In genomic region chr13:32278456-32278855, GRCh38 we compare ENCODE assay signal across 20 cellular contexts. TPM values are rescaled to one million over a fixed set of nuclear protein-coding genes. Genes with fewer than 3 reads are reported as not detected.
DNase-seq lines count a peak whose midpoint lies in the region; ATAC-seq and TF ChIP-seq lines count a peak whose summit lies in the region.
"Had no signal": no experiment of that assay in that cellular context is flagged by ENCODE, and none has a peak within 500 bp of the region (broad histone marks: within the 10 kb centered on the region; RNA-seq: fewer than 3 reads in every experiment).

No MANE protein-coding gene starts in this region.

- no peak for TF ChIP-seq CTCF in HFFc6 (IDR thresholded peaks at IDR 0.05)

- no peaks in the 10 kb centered on the region for H3K9me3 Mint-ChIP-seq in HFFc6
- H3K9me3 Mint-ChIP-seq: activated B cell treated with CpG ODN at 0.5 μM for 24 hours; naive thymus-derived CD4-positive, alpha-beta T cell had no signal

- H3K4me3 Mint-ChIP-seq in HFFc6 = no peak overlapping the region
- H3K4me3 Mint-ChIP-seq: activated B cell treated with CpG ODN at 0.5 μM for 24 hours; CD4-positive, CD25-positive, alpha-beta regulatory T cell; naive thymus-derived CD4-positive, alpha-beta T cell had no signal

- no peak for ATAC-seq in HG02885 (IDR thresholded peaks at IDR 0.05; ENCODE audit: poor library complexity, unreplicated experiment)
- ATAC-seq: left lobe of liver; naive thymus-derived CD4-positive, alpha-beta T cell had no signal

- DNase-seq in EL = peak; percentile 41
- DNase-seq in HFFc6 = peak; percentile 51
- DNase-seq in astrocyte of the hippocampus (ENCODE audit: low read depth, low spot score) = peak; percentile 73
- DNase-seq in kidney tubule cell (ENCODE audit: low spot score) = peak; percentile 30
- DNase-seq in HuH-7 (ENCODE audit: low spot score) = no peak
- DNase-seq in NCI-H2196 (lab: John Stamatoyannopoulos, UW; ENCODE audit: unreplicated experiment) = no peak
- DNase-seq: activated B cell treated with CpG ODN at 0.5 μM for 24 hours; activated T-cell treated with anti-CD3 and anti-CD28 coated beads for 4 hours; aorta; CD4-positive, CD25-positive, alpha-beta regulatory T cell; effector CD4-positive, alpha-beta T cell; naive thymus-derived CD4-positive, alpha-beta T cell; NCI-H1092; NCI-H345; stimulated activated CD4-positive, alpha-beta T cell treated with anti-CD3 and anti-CD28 coated beads, Interleukin-4, amount 100 ng/mL, for 4 hours; stimulated activated naive CD4-positive, alpha-beta T cell had no signal

- H3K27me3 Mint-ChIP-seq in HFFc6 (ENCODE audit: insufficient read depth) = peaks cover 2% of the 10 kb centered on the region
- H3K27me3 Mint-ChIP-seq: activated B cell treated with CpG ODN at 0.5 μM for 24 hours; naive thymus-derived CD4-positive, alpha-beta T cell had no signal

- H3K27ac Mint-ChIP-seq in HFFc6 = no peak overlapping the region
- H3K27ac Mint-ChIP-seq: activated B cell treated with CpG ODN at 0.5 μM for 24 hours; CD4-positive, CD25-positive, alpha-beta regulatory T cell had no signal

- peaks cover 13% of the 10 kb centered on the region for H3K36me3 Mint-ChIP-seq in HFFc6 (ENCODE audit: low read depth)
- H3K36me3 Mint-ChIP-seq: CD4-positive, CD25-positive, alpha-beta regulatory T cell had no signal

- peaks cover 15% of the 10 kb centered on the region for H3K4me1 Mint-ChIP-seq in HFFc6 (ENCODE audit: low read depth)
- H3K4me1 Mint-ChIP-seq: CD4-positive, CD25-positive, alpha-beta regulatory T cell had no signal

RNA-seq across cellular contexts. Expression of gene ZAR1L, which starts 36.7 kb away (rescaled TPM):
- total RNA-seq in HFFc6 (2021; fragmentation: NEBNext Ultra II Directional; extraction: Animal tissue kit (Norgen Biotek cat#: 25700)) = not detected
- total RNA-seq: activated B cell treated with CpG ODN at 0.5 μM for 24 hours; aorta; CD4-positive, CD25-positive, alpha-beta regulatory T cell; G401; glomerular endothelial cell; left lobe of liver; naive thymus-derived CD4-positive, alpha-beta T cell had no signal

RNA-seq across cellular contexts. Expression of gene BRCA2, which starts 36.9 kb away (rescaled TPM):
- 1 to 10 TPM; 4.0 to 8.4 (median 8.2) TPM for total RNA-seq in HFFc6 (2021; fragmentation: NEBNext Ultra II Directional; extraction: Animal tissue kit (Norgen Biotek cat#: 25700))

Comparison
In these comparisons a context has a peak if more than half of its experiments do, and no peak if none do; other contexts are left out.
1. DNase-seq: peak in EL (single experiment), HFFc6 (single experiment), astrocyte of the hippocampus (single experiment) and kidney tubule cell (single experiment); none in HuH-7 (single experiment) and NCI-H2196 (single experiment).